Comparison of ENCODE assay signal across 1 cellular context in the genomic region with DNA sequence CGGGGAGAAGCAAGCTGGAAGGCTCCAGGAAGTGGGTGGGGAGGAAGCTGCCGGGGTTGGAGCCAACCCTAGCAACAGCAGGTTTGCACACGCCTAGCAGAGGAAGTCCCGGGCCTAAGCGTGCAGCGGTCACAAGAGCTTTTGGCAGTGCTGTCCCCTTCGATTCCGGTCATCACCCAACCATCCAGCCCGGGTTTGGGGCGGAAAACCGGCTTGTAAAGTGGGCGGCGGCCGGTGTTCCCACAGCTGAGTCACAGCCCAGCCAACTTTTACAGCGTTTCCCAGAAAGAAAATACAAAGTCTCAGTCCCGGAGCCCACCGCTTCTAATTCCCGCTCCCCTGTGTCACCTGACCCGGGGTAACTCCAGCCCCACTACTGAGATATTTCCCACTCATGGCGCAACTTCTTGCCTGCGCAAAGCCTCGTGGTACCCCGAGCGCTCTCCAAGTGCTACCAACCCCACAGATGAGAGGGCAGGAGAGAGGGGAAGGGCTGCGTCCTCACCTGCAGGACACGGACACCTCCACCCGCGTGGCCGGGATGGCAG.
TF ChIP-seq lines count a peak whose summit lies in the region.

No MANE protein-coding gene starts in this region.

TF ChIP-seq in HepG2, 621 proteins besides CTCF, POLR2A, EP300 and RAD21 (continued from another document and continues in another):
- TF ChIP-seq, protein P1, sequence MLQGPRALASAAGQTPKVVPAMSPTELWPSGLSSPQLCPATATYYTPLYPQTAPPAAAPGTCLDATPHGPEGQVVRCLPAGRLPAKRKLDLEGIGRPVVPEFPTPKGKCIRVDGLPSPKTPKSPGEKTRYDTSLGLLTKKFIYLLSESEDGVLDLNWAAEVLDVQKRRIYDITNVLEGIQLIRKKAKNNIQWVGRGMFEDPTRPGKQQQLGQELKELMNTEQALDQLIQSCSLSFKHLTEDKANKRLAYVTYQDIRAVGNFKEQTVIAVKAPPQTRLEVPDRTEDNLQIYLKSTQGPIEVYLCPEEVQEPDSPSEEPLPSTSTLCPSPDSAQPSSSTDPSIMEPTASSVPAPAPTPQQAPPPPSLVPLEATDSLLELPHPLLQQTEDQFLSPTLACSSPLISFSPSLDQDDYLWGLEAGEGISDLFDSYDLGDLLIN (CRISPR knock-in tag; IDR thresholded peaks at IDR 0.05; ENCODE audit: borderline replicate concordance), result no peak
- peak; percentile 62 for TF ChIP-seq GABPB1 (CRISPR knock-in tag; IDR thresholded peaks at IDR 0.05)
- no peak for TF ChIP-seq ZNF644 (CRISPR knock-in tag; IDR thresholded peaks at IDR 0.05; ENCODE audit: low read depth)
- TF ChIP-seq ZNF713 (CRISPR knock-in tag; IDR thresholded peaks at IDR 0.05), result no peak
- no peak for TF ChIP-seq SP4 (CRISPR knock-in tag; IDR thresholded peaks at IDR 0.05)
- no peak for TF ChIP-seq ZNF10 (CRISPR knock-in tag; IDR thresholded peaks at IDR 0.05; ENCODE audit: borderline replicate concordance, low read depth)
- TF ChIP-seq, protein P2, sequence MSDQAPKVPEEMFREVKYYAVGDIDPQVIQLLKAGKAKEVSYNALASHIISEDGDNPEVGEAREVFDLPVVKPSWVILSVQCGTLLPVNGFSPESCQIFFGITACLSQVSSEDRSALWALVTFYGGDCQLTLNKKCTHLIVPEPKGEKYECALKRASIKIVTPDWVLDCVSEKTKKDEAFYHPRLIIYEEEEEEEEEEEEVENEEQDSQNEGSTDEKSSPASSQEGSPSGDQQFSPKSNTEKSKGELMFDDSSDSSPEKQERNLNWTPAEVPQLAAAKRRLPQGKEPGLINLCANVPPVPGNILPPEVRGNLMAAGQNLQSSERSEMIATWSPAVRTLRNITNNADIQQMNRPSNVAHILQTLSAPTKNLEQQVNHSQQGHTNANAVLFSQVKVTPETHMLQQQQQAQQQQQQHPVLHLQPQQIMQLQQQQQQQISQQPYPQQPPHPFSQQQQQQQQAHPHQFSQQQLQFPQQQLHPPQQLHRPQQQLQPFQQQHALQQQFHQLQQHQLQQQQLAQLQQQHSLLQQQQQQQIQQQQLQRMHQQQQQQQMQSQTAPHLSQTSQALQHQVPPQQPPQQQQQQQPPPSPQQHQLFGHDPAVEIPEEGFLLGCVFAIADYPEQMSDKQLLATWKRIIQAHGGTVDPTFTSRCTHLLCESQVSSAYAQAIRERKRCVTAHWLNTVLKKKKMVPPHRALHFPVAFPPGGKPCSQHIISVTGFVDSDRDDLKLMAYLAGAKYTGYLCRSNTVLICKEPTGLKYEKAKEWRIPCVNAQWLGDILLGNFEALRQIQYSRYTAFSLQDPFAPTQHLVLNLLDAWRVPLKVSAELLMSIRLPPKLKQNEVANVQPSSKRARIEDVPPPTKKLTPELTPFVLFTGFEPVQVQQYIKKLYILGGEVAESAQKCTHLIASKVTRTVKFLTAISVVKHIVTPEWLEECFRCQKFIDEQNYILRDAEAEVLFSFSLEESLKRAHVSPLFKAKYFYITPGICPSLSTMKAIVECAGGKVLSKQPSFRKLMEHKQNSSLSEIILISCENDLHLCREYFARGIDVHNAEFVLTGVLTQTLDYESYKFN (CRISPR knock-in tag; conservative IDR thresholded peaks at IDR 0.05), result no peak
- TF ChIP-seq ZNF160 (CRISPR knock-in tag; IDR thresholded peaks at IDR 0.05), result no peak
- TF ChIP-seq, protein P3, sequence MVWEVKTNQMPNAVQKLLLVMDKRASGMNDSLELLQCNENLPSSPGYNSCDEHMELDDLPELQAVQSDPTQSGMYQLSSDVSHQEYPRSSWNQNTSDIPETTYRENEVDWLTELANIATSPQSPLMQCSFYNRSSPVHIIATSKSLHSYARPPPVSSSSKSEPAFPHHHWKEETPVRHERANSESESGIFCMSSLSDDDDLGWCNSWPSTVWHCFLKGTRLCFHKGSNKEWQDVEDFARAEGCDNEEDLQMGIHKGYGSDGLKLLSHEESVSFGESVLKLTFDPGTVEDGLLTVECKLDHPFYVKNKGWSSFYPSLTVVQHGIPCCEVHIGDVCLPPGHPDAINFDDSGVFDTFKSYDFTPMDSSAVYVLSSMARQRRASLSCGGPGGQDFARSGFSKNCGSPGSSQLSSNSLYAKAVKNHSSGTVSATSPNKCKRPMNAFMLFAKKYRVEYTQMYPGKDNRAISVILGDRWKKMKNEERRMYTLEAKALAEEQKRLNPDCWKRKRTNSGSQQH (CRISPR knock-in tag; IDR thresholded peaks at IDR 0.05; ENCODE audit: low read depth), result no peak
- TF ChIP-seq MBD4 (IDR thresholded peaks at IDR 0.05; ENCODE audit: borderline replicate concordance, low read length), result no peak
- no peak for TF ChIP-seq RFX1 (IDR thresholded peaks at IDR 0.05)
- TF ChIP-seq U2AF2 (IDR thresholded peaks at IDR 0.05; ENCODE audit: low read depth, low read length), result no peak
- TF ChIP-seq, protein P4, sequence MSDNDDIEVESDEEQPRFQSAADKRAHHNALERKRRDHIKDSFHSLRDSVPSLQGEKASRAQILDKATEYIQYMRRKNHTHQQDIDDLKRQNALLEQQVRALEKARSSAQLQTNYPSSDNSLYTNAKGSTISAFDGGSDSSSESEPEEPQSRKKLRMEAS (IDR thresholded peaks at IDR 0.05), result peak; percentile 23; the same call in 1 of the 2 replicates
- no peak for TF ChIP-seq CREB1 (IDR thresholded peaks at IDR 0.05)
- no peak for TF ChIP-seq CREB1 (CRISPR knock-in tag; IDR thresholded peaks at IDR 0.05)
- TF ChIP-seq, protein P5, sequence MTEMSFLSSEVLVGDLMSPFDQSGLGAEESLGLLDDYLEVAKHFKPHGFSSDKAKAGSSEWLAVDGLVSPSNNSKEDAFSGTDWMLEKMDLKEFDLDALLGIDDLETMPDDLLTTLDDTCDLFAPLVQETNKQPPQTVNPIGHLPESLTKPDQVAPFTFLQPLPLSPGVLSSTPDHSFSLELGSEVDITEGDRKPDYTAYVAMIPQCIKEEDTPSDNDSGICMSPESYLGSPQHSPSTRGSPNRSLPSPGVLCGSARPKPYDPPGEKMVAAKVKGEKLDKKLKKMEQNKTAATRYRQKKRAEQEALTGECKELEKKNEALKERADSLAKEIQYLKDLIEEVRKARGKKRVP (CRISPR knock-in tag; IDR thresholded peaks at IDR 0.05), result no peak
- TF ChIP-seq ZNF329 (CRISPR knock-in tag; IDR thresholded peaks at IDR 0.05; ENCODE audit: low read depth), result no peak
- no peak for TF ChIP-seq ZSCAN30 (CRISPR knock-in tag; IDR thresholded peaks at IDR 0.05)
- no peak for TF ChIP-seq ZNF17 (CRISPR knock-in tag; IDR thresholded peaks at IDR 0.05)
- no peak for TF ChIP-seq NFYC (CRISPR knock-in tag; IDR thresholded peaks at IDR 0.05)
- 0 out of 2 replicates have a peak, but pooled peaks have one; percentile 47 for TF ChIP-seq ZNF558 (CRISPR knock-in tag; IDR thresholded peaks at IDR 0.05; ENCODE audit: borderline replicate concordance)
- no peak for TF ChIP-seq ATRX (CRISPR knock-in tag; IDR thresholded peaks at IDR 0.05; ENCODE audit: borderline replicate concordance)
- TF ChIP-seq SETDB1 (CRISPR knock-in tag; IDR thresholded peaks at IDR 0.05; ENCODE audit: borderline replicate concordance), result no peak
- TF ChIP-seq MAFG (CRISPR knock-in tag; IDR thresholded peaks at IDR 0.05), result no peak
- TF ChIP-seq ZNF7 (CRISPR knock-in tag; IDR thresholded peaks at IDR 0.05), result no peak
- TF ChIP-seq, protein P6, sequence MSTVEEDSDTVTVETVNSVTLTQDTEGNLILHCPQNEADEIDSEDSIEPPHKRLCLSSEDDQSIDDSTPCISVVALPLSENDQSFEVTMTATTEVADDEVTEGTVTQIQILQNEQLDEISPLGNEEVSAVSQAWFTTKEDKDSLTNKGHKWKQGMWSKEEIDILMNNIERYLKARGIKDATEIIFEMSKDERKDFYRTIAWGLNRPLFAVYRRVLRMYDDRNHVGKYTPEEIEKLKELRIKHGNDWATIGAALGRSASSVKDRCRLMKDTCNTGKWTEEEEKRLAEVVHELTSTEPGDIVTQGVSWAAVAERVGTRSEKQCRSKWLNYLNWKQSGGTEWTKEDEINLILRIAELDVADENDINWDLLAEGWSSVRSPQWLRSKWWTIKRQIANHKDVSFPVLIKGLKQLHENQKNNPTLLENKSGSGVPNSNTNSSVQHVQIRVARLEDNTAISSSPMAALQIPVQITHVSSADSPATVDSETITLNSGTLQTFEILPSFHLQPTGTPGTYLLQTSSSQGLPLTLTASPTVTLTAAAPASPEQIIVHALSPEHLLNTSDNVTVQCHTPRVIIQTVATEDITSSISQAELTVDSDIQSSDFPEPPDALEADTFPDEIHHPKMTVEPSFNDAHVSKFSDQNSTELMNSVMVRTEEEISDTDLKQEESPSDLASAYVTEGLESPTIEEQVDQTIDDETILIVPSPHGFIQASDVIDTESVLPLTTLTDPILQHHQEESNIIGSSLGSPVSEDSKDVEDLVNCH (CRISPR knock-in tag; IDR thresholded peaks at IDR 0.05), result no peak
- TF ChIP-seq JDP2 (CRISPR knock-in tag; IDR thresholded peaks at IDR 0.05; ENCODE audit: borderline replicate concordance), result no peak
- no peak for TF ChIP-seq TBX3 (IDR thresholded peaks at IDR 0.05; ENCODE audit: borderline replicate concordance)
- TF ChIP-seq, protein P7, sequence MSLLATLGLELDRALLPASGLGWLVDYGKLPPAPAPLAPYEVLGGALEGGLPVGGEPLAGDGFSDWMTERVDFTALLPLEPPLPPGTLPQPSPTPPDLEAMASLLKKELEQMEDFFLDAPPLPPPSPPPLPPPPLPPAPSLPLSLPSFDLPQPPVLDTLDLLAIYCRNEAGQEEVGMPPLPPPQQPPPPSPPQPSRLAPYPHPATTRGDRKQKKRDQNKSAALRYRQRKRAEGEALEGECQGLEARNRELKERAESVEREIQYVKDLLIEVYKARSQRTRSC (CRISPR knock-in tag; IDR thresholded peaks at IDR 0.05; ENCODE audit: low read depth), result no peak
- TF ChIP-seq MTA3 (CRISPR knock-in tag; IDR thresholded peaks at IDR 0.05), result no peak
- TF ChIP-seq, protein P8, sequence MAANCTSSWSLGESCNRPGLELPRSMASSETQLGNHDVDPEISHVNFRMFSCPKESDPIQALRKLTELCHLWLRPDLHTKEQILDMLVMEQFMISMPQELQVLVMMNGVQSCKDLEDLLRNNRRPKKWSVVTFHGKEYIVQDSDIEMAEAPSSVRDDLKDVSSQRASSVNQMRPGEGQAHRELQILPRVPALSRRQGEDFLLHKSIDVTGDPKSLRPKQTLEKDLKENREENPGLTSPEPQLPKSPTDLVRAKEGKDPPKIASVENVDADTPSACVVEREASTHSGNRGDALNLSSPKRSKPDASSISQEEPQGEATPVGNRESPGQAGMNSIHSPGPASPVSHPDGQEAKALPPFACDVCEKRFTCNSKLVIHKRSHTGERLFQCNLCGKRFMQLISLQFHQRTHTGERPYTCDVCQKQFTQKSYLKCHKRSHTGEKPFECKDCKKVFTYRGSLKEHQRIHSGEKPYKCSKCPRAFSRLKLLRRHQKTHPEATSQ (CRISPR knock-in tag; IDR thresholded peaks at IDR 0.05; ENCODE audit: borderline replicate concordance), result no peak
- no peak for TF ChIP-seq ZNF143 (CRISPR knock-in tag; IDR thresholded peaks at IDR 0.05)
- TF ChIP-seq, protein P9, sequence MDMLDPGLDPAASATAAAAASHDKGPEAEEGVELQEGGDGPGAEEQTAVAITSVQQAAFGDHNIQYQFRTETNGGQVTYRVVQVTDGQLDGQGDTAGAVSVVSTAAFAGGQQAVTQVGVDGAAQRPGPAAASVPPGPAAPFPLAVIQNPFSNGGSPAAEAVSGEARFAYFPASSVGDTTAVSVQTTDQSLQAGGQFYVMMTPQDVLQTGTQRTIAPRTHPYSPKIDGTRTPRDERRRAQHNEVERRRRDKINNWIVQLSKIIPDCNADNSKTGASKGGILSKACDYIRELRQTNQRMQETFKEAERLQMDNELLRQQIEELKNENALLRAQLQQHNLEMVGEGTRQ (IDR thresholded peaks at IDR 0.05; ENCODE audit: low read depth, low read length), result no peak
- TF ChIP-seq, protein P9 (CRISPR knock-in tag; IDR thresholded peaks at IDR 0.05; ENCODE audit: borderline replicate concordance), result peak; percentile 45; the same call in 1 of the 2 replicates
- TF ChIP-seq PHF5A (CRISPR knock-in tag; IDR thresholded peaks at IDR 0.05; ENCODE audit: low read depth, unreplicated experiment), result no peak
- TF ChIP-seq ZBTB42 (CRISPR knock-in tag; IDR thresholded peaks at IDR 0.05), result no peak
- TF ChIP-seq JUNB (CRISPR knock-in tag; IDR thresholded peaks at IDR 0.05; ENCODE audit: borderline replicate concordance), result no peak
- no peak for TF ChIP-seq SRSF1 (optimal IDR thresholded peaks at IDR 0.05; ENCODE audit: low read depth, low read length)
- TF ChIP-seq CC2D1A (CRISPR knock-in tag; IDR thresholded peaks at IDR 0.05), result no peak
- no peak for TF ChIP-seq ZNF660 (CRISPR knock-in tag; IDR thresholded peaks at IDR 0.05; ENCODE audit: borderline replicate concordance, low read depth)
- TF ChIP-seq, protein P10, sequence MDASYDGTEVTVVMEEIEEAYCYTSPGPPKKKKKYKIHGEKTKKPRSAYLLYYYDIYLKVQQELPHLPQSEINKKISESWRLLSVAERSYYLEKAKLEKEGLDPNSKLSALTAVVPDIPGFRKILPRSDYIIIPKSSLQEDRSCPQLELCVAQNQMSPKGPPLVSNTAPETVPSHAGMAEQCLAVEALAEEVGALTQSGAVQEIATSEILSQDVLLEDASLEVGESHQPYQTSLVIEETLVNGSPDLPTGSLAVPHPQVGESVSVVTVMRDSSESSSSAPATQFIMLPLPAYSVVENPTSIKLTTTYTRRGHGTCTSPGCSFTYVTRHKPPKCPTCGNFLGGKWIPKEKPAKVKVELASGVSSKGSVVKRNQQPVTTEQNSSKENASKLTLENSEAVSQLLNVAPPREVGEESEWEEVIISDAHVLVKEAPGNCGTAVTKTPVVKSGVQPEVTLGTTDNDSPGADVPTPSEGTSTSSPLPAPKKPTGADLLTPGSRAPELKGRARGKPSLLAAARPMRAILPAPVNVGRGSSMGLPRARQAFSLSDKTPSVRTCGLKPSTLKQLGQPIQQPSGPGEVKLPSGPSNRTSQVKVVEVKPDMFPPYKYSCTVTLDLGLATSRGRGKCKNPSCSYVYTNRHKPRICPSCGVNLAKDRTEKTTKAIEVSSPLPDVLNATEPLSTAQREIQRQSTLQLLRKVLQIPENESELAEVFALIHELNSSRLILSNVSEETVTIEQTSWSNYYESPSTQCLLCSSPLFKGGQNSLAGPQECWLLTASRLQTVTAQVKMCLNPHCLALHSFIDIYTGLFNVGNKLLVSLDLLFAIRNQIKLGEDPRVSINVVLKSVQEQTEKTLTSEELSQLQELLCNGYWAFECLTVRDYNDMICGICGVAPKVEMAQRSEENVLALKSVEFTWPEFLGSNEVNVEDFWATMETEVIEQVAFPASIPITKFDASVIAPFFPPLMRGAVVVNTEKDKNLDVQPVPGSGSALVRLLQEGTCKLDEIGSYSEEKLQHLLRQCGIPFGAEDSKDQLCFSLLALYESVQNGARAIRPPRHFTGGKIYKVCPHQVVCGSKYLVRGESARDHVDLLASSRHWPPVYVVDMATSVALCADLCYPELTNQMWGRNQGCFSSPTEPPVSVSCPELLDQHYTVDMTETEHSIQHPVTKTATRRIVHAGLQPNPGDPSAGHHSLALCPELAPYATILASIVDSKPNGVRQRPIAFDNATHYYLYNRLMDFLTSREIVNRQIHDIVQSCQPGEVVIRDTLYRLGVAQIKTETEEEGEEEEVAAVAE (CRISPR knock-in tag; IDR thresholded peaks at IDR 0.05; ENCODE audit: borderline replicate concordance), result no peak
- no peak for TF ChIP-seq CEBPG (CRISPR knock-in tag; IDR thresholded peaks at IDR 0.05)
